Comparison of ENCODE assay signal across 1 cellular context in genomic region chr5:97075649-97076048, GRCh38.
TF ChIP-seq lines count a peak whose summit lies in the region.

No MANE protein-coding gene starts in this region.

TF ChIP-seq in A549, 52 proteins besides CTCF, POLR2A, EP300 and RAD21 (continued from another document):
- TF ChIP-seq FOSL2 (IDR thresholded peaks at IDR 0.05) (no peak), FOSL2 (CRISPR knock-in tag; IDR thresholded peaks at IDR 0.05) (no peak), TFCP2L1 (CRISPR knock-in tag; IDR thresholded peaks at IDR 0.05) (no peak), CHD4 (IDR thresholded peaks at IDR 0.05; ENCODE audit: borderline replicate concordance) (no peak), FOXS1 (CRISPR knock-in tag; IDR thresholded peaks at IDR 0.05) (no peak), RFX5 (IDR thresholded peaks at IDR 0.05) (no peak), BCL3 (IDR thresholded peaks at IDR 0.05) (no peak), RARB (CRISPR knock-in tag; IDR thresholded peaks at IDR 0.05) (no peak)
- TF ChIP-seq, protein P1, sequence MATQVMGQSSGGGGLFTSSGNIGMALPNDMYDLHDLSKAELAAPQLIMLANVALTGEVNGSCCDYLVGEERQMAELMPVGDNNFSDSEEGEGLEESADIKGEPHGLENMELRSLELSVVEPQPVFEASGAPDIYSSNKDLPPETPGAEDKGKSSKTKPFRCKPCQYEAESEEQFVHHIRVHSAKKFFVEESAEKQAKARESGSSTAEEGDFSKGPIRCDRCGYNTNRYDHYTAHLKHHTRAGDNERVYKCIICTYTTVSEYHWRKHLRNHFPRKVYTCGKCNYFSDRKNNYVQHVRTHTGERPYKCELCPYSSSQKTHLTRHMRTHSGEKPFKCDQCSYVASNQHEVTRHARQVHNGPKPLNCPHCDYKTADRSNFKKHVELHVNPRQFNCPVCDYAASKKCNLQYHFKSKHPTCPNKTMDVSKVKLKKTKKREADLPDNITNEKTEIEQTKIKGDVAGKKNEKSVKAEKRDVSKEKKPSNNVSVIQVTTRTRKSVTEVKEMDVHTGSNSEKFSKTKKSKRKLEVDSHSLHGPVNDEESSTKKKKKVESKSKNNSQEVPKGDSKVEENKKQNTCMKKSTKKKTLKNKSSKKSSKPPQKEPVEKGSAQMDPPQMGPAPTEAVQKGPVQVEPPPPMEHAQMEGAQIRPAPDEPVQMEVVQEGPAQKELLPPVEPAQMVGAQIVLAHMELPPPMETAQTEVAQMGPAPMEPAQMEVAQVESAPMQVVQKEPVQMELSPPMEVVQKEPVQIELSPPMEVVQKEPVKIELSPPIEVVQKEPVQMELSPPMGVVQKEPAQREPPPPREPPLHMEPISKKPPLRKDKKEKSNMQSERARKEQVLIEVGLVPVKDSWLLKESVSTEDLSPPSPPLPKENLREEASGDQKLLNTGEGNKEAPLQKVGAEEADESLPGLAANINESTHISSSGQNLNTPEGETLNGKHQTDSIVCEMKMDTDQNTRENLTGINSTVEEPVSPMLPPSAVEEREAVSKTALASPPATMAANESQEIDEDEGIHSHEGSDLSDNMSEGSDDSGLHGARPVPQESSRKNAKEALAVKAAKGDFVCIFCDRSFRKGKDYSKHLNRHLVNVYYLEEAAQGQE (IDR thresholded peaks at IDR 0.05): no peak
